In the genomic region with DNA sequence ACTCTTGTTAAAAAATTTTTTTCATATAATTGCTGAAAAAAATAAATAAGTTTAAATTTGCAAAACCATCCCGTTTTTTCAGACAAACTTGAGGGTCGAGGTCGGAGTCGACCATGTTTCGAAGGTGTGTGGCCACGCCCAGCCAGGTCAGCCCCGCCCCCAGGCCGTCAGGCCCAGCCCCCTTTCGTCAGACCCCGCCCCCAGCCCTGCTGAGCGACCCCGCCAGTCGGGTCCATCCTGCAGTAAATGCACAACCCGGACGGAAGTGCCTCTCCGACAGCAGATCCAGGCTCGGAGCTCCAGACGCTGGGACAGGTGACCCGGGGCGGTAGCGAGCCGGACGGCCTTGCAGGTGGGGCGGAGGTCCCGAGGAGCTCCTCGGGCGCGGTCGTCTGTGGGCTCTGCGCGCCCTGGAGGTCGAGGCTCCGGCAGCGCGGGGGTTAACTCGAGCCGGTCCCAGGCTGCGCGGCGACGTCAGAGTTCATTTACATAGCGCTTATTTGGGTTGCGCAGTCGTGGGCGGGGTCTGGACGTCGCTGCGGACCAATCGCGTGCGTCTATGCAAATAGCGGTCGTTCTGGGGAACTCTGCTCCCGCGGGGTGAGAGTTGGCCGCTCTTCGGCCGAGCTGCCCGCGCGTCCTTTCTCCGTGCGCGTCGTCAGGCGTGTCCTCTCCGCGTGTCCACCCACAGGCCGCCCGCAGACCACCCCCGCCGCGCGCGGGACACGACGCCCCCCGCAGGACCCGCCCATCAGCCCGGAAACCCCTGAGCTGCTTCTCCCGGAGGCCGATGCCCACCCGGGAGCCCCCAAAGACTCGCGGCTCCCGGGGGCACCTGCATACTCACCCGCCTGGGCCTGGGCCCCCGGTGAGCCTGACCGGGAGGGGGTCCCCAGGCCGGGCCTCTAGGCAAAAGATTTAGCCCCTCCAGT, we compare ENCODE assay signal across 1 cellular context.
TF ChIP-seq lines count a peak whose summit lies in the region.

A gene with protein sequence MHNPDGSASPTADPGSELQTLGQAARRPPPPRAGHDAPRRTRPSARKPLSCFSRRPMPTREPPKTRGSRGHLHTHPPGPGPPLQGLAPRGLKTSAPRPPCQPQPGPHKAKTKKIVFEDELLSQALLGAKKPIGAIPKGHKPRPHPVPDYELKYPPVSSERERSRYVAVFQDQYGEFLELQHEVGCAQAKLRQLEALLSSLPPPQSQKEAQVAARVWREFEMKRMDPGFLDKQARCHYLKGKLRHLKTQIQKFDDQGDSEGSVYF (plus strand): TSS at position 225 of the 932 bp plus-strand sequence. CDS start 22 bp downstream, at position 247.

TF ChIP-seq in HepG2, 621 proteins besides CTCF, POLR2A, EP300 and RAD21 (continued from another document and continues in another):
- TF ChIP-seq, protein P1, sequence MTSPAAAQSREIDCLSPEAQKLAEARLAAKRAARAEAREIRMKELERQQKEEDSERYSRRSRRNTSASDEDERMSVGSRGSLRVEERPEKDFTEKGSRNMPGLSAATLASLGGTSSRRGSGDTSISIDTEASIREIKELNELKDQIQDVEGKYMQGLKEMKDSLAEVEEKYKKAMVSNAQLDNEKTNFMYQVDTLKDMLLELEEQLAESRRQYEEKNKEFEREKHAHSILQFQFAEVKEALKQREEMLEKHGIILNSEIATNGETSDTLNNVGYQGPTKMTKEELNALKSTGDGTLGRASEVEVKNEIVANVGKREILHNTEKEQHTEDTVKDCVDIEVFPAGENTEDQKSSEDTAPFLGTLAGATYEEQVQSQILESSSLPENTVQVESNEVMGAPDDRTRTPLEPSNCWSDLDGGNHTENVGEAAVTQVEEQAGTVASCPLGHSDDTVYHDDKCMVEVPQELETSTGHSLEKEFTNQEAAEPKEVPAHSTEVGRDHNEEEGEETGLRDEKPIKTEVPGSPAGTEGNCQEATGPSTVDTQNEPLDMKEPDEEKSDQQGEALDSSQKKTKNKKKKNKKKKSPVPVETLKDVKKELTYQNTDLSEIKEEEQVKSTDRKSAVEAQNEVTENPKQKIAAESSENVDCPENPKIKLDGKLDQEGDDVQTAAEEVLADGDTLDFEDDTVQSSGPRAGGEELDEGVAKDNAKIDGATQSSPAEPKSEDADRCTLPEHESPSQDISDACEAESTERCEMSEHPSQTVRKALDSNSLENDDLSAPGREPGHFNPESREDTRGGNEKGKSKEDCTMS (CRISPR knock-in tag; conservative IDR thresholded peaks at IDR 0.05) = no peak
- peak; percentile 71 for TF ChIP-seq NFYC (CRISPR knock-in tag; IDR thresholded peaks at IDR 0.05)
- TF ChIP-seq ASH2L (IDR thresholded peaks at IDR 0.05; ENCODE audit: insufficient read length, low read depth, low read length) = peak; percentile 77
- no peak for TF ChIP-seq GLI4 (CRISPR knock-in tag; IDR thresholded peaks at IDR 0.05; ENCODE audit: borderline replicate concordance)
- TF ChIP-seq, protein P2, sequence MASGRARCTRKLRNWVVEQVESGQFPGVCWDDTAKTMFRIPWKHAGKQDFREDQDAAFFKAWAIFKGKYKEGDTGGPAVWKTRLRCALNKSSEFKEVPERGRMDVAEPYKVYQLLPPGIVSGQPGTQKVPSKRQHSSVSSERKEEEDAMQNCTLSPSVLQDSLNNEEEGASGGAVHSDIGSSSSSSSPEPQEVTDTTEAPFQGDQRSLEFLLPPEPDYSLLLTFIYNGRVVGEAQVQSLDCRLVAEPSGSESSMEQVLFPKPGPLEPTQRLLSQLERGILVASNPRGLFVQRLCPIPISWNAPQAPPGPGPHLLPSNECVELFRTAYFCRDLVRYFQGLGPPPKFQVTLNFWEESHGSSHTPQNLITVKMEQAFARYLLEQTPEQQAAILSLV (CRISPR knock-in tag; IDR thresholded peaks at IDR 0.05; ENCODE audit: borderline replicate concordance) = 0 out of 2 replicates have a peak, but pooled peaks have one; percentile 47
- no peak for TF ChIP-seq HDAC6 (IDR thresholded peaks at IDR 0.05; ENCODE audit: low read depth, low read length)
- TF ChIP-seq SPEN (CRISPR knock-in tag; IDR thresholded peaks at IDR 0.05; ENCODE audit: low read depth) = peak; percentile 83
- no peak for TF ChIP-seq ZNF256 (CRISPR knock-in tag; conservative IDR thresholded peaks at IDR 0.05)
- TF ChIP-seq FOXC1 (CRISPR knock-in tag; IDR thresholded peaks at IDR 0.05; ENCODE audit: borderline replicate concordance) = no peak; the same call in 1 of the 2 replicates
- TF ChIP-seq, protein P3, sequence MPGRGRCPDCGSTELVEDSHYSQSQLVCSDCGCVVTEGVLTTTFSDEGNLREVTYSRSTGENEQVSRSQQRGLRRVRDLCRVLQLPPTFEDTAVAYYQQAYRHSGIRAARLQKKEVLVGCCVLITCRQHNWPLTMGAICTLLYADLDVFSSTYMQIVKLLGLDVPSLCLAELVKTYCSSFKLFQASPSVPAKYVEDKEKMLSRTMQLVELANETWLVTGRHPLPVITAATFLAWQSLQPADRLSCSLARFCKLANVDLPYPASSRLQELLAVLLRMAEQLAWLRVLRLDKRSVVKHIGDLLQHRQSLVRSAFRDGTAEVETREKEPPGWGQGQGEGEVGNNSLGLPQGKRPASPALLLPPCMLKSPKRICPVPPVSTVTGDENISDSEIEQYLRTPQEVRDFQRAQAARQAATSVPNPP (CRISPR knock-in tag; IDR thresholded peaks at IDR 0.05) = no peak
- TF ChIP-seq MTA1 (CRISPR knock-in tag; IDR thresholded peaks at IDR 0.05; ENCODE audit: borderline replicate concordance) = peak; percentile 15; the same call in 1 of the 2 replicates
- TF ChIP-seq, protein P4, sequence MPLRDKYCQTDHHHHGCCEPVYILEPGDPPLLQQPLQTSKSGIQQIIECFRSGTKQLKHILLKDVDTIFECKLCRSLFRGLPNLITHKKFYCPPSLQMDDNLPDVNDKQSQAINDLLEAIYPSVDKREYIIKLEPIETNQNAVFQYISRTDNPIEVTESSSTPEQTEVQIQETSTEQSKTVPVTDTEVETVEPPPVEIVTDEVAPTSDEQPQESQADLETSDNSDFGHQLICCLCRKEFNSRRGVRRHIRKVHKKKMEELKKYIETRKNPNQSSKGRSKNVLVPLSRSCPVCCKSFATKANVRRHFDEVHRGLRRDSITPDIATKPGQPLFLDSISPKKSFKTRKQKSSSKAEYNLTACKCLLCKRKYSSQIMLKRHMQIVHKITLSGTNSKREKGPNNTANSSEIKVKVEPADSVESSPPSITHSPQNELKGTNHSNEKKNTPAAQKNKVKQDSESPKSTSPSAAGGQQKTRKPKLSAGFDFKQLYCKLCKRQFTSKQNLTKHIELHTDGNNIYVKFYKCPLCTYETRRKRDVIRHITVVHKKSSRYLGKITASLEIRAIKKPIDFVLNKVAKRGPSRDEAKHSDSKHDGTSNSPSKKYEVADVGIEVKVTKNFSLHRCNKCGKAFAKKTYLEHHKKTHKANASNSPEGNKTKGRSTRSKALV (CRISPR knock-in tag; IDR thresholded peaks at IDR 0.05) = no peak; the same call in 1 of the 2 replicates
- TF ChIP-seq ZNF773 (CRISPR knock-in tag; IDR thresholded peaks at IDR 0.05; ENCODE audit: borderline replicate concordance) = peak; percentile 62; the same call in 1 of the 2 replicates
- no peak for TF ChIP-seq NR1H2 (CRISPR knock-in tag; IDR thresholded peaks at IDR 0.05; ENCODE audit: borderline replicate concordance, low read depth)
- 0 out of 2 replicates have a peak, but pooled peaks have one; percentile 18 for TF ChIP-seq TMF1 (CRISPR knock-in tag; IDR thresholded peaks at IDR 0.05; ENCODE audit: low read depth)
- peak; percentile 62; the same call in 1 of the 2 replicates for TF ChIP-seq ZNF263 (CRISPR knock-in tag; IDR thresholded peaks at IDR 0.05)
- TF ChIP-seq CBX2 (IDR thresholded peaks at IDR 0.05; ENCODE audit: low read depth, low read length) = no peak
- TF ChIP-seq CBX2 (CRISPR knock-in tag; IDR thresholded peaks at IDR 0.05; ENCODE audit: low read depth) = no peak
- no peak; the same call in 1 of the 2 replicates for TF ChIP-seq ARNTL (CRISPR knock-in tag; IDR thresholded peaks at IDR 0.05)
- peak; percentile 75 for TF ChIP-seq AGO2 (optimal IDR thresholded peaks at IDR 0.05; ENCODE audit: low read depth, low read length)
- TF ChIP-seq ZNF160 (CRISPR knock-in tag; IDR thresholded peaks at IDR 0.05) = peak; percentile 41; the same call in 1 of the 2 replicates
- no peak for TF ChIP-seq SSRP1 (CRISPR knock-in tag; IDR thresholded peaks at IDR 0.05)
- TF ChIP-seq, protein P5, sequence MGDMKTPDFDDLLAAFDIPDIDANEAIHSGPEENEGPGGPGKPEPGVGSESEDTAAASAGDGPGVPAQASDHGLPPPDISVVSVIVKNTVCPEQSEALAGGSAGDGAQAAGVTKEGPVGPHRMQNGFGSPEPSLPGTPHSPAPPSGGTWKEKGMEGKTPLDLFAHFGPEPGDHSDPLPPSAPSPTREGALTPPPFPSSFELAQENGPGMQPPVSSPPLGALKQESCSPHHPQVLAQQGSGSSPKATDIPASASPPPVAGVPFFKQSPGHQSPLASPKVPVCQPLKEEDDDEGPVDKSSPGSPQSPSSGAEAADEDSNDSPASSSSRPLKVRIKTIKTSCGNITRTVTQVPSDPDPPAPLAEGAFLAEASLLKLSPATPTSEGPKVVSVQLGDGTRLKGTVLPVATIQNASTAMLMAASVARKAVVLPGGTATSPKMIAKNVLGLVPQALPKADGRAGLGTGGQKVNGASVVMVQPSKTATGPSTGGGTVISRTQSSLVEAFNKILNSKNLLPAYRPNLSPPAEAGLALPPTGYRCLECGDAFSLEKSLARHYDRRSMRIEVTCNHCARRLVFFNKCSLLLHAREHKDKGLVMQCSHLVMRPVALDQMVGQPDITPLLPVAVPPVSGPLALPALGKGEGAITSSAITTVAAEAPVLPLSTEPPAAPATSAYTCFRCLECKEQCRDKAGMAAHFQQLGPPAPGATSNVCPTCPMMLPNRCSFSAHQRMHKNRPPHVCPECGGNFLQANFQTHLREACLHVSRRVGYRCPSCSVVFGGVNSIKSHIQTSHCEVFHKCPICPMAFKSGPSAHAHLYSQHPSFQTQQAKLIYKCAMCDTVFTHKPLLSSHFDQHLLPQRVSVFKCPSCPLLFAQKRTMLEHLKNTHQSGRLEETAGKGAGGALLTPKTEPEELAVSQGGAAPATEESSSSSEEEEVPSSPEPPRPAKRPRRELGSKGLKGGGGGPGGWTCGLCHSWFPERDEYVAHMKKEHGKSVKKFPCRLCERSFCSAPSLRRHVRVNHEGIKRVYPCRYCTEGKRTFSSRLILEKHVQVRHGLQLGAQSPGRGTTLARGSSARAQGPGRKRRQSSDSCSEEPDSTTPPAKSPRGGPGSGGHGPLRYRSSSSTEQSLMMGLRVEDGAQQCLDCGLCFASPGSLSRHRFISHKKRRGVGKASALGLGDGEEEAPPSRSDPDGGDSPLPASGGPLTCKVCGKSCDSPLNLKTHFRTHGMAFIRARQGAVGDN (CRISPR knock-in tag; IDR thresholded peaks at IDR 0.05) = peak; percentile 89
- no peak for TF ChIP-seq NCOA1 (CRISPR knock-in tag; IDR thresholded peaks at IDR 0.05)
- TF ChIP-seq, protein P6, sequence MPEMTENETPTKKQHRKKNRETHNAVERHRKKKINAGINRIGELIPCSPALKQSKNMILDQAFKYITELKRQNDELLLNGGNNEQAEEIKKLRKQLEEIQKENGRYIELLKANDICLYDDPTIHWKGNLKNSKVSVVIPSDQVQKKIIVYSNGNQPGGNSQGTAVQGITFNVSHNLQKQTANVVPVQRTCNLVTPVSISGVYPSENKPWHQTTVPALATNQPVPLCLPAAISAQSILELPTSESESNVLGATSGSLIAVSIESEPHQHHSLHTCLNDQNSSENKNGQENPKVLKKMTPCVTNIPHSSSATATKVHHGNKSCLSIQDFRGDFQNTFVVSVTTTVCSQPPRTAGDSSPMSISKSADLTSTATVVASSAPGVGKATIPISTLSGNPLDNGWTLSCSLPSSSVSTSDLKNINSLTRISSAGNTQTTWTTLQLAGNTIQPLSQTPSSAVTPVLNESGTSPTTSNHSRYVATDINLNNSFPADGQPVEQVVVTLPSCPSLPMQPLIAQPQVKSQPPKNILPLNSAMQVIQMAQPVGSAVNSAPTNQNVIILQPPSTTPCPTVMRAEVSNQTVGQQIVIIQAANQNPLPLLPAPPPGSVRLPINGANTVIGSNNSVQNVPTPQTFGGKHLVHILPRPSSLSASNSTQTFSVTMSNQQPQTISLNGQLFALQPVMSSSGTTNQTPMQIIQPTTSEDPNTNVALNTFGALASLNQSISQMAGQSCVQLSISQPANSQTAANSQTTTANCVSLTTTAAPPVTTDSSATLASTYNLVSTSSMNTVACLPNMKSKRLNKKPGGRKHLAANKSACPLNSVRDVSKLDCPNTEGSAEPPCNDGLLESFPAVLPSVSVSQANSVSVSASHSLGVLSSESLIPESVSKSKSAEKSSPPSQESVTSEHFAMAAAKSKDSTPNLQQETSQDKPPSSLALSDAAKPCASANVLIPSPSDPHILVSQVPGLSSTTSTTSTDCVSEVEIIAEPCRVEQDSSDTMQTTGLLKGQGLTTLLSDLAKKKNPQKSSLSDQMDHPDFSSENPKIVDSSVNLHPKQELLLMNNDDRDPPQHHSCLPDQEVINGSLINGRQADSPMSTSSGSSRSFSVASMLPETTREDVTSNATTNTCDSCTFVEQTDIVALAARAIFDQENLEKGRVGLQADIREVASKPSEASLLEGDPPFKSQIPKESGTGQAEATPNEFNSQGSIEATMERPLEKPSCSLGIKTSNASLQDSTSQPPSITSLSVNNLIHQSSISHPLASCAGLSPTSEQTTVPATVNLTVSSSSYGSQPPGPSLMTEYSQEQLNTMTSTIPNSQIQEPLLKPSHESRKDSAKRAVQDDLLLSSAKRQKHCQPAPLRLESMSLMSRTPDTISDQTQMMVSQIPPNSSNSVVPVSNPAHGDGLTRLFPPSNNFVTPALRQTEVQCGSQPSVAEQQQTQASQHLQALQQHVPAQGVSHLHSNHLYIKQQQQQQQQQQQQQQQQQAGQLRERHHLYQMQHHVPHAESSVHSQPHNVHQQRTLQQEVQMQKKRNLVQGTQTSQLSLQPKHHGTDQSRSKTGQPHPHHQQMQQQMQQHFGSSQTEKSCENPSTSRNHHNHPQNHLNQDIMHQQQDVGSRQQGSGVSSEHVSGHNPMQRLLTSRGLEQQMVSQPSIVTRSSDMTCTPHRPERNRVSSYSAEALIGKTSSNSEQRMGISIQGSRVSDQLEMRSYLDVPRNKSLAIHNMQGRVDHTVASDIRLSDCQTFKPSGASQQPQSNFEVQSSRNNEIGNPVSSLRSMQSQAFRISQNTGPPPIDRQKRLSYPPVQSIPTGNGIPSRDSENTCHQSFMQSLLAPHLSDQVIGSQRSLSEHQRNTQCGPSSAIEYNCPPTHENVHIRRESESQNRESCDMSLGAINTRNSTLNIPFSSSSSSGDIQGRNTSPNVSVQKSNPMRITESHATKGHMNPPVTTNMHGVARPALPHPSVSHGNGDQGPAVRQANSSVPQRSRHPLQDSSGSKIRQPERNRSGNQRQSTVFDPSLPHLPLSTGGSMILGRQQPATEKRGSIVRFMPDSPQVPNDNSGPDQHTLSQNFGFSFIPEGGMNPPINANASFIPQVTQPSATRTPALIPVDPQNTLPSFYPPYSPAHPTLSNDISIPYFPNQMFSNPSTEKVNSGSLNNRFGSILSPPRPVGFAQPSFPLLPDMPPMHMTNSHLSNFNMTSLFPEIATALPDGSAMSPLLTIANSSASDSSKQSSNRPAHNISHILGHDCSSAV (CRISPR knock-in tag; IDR thresholded peaks at IDR 0.05; ENCODE audit: borderline replicate concordance) = no peak
- TF ChIP-seq, protein P7, sequence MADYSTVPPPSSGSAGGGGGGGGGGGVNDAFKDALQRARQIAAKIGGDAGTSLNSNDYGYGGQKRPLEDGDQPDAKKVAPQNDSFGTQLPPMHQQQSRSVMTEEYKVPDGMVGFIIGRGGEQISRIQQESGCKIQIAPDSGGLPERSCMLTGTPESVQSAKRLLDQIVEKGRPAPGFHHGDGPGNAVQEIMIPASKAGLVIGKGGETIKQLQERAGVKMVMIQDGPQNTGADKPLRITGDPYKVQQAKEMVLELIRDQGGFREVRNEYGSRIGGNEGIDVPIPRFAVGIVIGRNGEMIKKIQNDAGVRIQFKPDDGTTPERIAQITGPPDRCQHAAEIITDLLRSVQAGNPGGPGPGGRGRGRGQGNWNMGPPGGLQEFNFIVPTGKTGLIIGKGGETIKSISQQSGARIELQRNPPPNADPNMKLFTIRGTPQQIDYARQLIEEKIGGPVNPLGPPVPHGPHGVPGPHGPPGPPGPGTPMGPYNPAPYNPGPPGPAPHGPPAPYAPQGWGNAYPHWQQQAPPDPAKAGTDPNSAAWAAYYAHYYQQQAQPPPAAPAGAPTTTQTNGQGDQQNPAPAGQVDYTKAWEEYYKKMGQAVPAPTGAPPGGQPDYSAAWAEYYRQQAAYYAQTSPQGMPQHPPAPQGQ (CRISPR knock-in tag; IDR thresholded peaks at IDR 0.05; ENCODE audit: borderline replicate concordance) = no peak
- TF ChIP-seq CHCHD3 (CRISPR knock-in tag; IDR thresholded peaks at IDR 0.05) = no peak
